28 cellular contexts compared by ENCODE assay signal in genomic region chr17:29095439-29095838, GRCh38. TPM values are rescaled to one million over a fixed set of nuclear protein-coding genes. Genes with fewer than 3 reads are reported as not detected.
A peak's percentile ranks its signal among the peaks of the same experiment; 100 is the strongest.
DNase-seq lines count a peak whose midpoint lies in the region; ATAC-seq, FAIRE-seq and TF ChIP-seq lines count a peak whose summit lies in the region.
"Had no signal": no experiment of that assay in that cellular context is flagged by ENCODE, and none has a peak within 500 bp of the region (broad histone marks: within the 10 kb centered on the region; RNA-seq: fewer than 3 reads in every experiment).

No MANE protein-coding gene starts in this region.

- H3K4me1 ChIP-seq in CD8-positive, alpha-beta T cell (ENCODE audit: insufficient read depth, low read length) = no peaks in the 10 kb centered on the region
- H3K4me1 ChIP-seq in astrocyte (ENCODE audit: insufficient read depth, low read length) = no peaks in the 10 kb centered on the region
- H3K4me1 ChIP-seq: Caco-2, SJSA1 had no signal

- intact Hi-C loops in CD8-positive, alpha-beta T cell (cut with DNase I, micrococcal nuclease) = no loop called here
- intact Hi-C loops in dendritic cell treated with granulocyte-macrophage colony-stimulating factor and Interleukin-4, amounts not matched to agents 40 ng/mL and 50 ng/mL, for 4 days (cut with micrococcal nuclease) = no loop called here

- FAIRE-seq in astrocyte (lab: Jason Lieb, UNC) = no peak
- FAIRE-seq: A204.1, G401.6, GM12878, H1 had no signal

- CTCF ChIA-PET in CD8-positive, alpha-beta T cell (lab: Charles Lee) = interaction anchor here (1.6 to 2.2 kb wide), 2 partner anchors 22 to 130 kb away, joined by 5 to 8 read pairs; no protein-coding TSS in a partner anchor
- CTCF ChIA-PET in GM10248 (lab: Yijun Ruan, JAX) = no interaction called here

- no peak overlapping the region for H3K4me2 ChIP-seq in astrocyte (ENCODE audit: low read length)
- H3K4me2 ChIP-seq: BLaER1 treated with 17β-estradiol and CSF1 and Interleukin-3, amounts not matched to agents 10 nM and 100 nM; PC-9 had no signal

- no peak for DNase-seq in CD8-positive, alpha-beta T cell
- DNase-seq in astrocyte (ENCODE audit: low read depth) (no peak), substantia nigra (lab: John Stamatoyannopoulos, UW) (no peak), NCI-H187 treated with DMSO at 0.1 percent for 48 hours (lab: John Stamatoyannopoulos, UW) (no peak), GM10248 (ENCODE audit: extremely low spot score) (no peak), NCI-H446 treated with DMSO at 0.1 percent for 48 hours (lab: John Stamatoyannopoulos, UW) (no peak)
- DNase-seq: AML-193; Caco-2; CD4-positive, alpha-beta T cell; HCEC 1CT; Karpas-422; NCI-H1417 treated with DMSO at 0.1 percent for 48 hours; NCI-H187; NCI-H2171 treated with DMSO at 0.1 percent for 48 hours; NCI-H345; NCI-H524; NCI-H774; PC-9 had no signal

- ATAC-seq in CD8-positive, alpha-beta T cell = no peak
- ATAC-seq: GM12878, Right ventricle myocardium inferior had no signal

- no peak for TF ChIP-seq CTCF in CD8-positive, alpha-beta T cell (IDR thresholded peaks at IDR 0.05)
- no peak for TF ChIP-seq CTCF in astrocyte (IDR thresholded peaks at IDR 0.05; ENCODE audit: insufficient read depth, low read depth, low read length)
- TF ChIP-seq CTCF in GM10248 (IDR thresholded peaks at IDR 0.05; ENCODE audit: control extremely low read depth, extremely low read depth, low read depth, missing control alignments) = no peak

- no peaks in the 10 kb centered on the region for H4K20me1 ChIP-seq in astrocyte (ENCODE audit: insufficient read depth, low read length)

- peak overlapping the region; percentile 13 for H3K27ac Mint-ChIP-seq in CD8-positive, alpha-beta T cell
- H3K27ac Mint-ChIP-seq in astrocyte (ENCODE audit: unreplicated experiment) = peak overlapping the region; percentile 58
- peak overlapping the region; percentile 21 for H3K27ac Mint-ChIP-seq in dendritic cell treated with granulocyte-macrophage colony-stimulating factor and Interleukin-4, amounts not matched to agents 40 ng/mL and 50 ng/mL, for 4 days
- H3K27ac Mint-ChIP-seq: CD4-positive, alpha-beta T cell had no signal

- H3K27ac ChIP-seq in CD8-positive, alpha-beta T cell (ENCODE audit: low read depth, low read length) = no peak overlapping the region
- H3K27ac ChIP-seq in astrocyte (ENCODE audit: low read depth, low read length) (no peak overlapping the region), substantia nigra (ENCODE audit: low read depth, low read length, poor library complexity, severe bottlenecking) (peak overlapping the region; percentile 12)
- H3K27ac ChIP-seq: HL-60, PC-9, SJSA1 had no signal

- H3K9me3 ChIP-seq in CD8-positive, alpha-beta T cell (ENCODE audit: low read length) = no peaks in the 10 kb centered on the region
- H3K9me3 ChIP-seq in astrocyte (ENCODE audit: insufficient read depth, low read depth, low read length) = no peaks in the 10 kb centered on the region
- H3K9me3 ChIP-seq: BLaER1 treated with 17β-estradiol and CSF1 and Interleukin-3, amounts not matched to agents 10 nM and 100 nM; Caco-2; SJSA1 had no signal

- H3K4me1 Mint-ChIP-seq in CD8-positive, alpha-beta T cell (ENCODE audit: low read depth) = no peaks in the 10 kb centered on the region
- no peaks in the 10 kb centered on the region for H3K4me1 Mint-ChIP-seq in astrocyte (ENCODE audit: low read depth, unreplicated experiment)
- H3K4me1 Mint-ChIP-seq in dendritic cell treated with granulocyte-macrophage colony-stimulating factor and Interleukin-4, amounts not matched to agents 40 ng/mL and 50 ng/mL, for 4 days (ENCODE audit: low read depth) = no peaks in the 10 kb centered on the region

- H3K4me3 Mint-ChIP-seq in CD8-positive, alpha-beta T cell = no peak overlapping the region
- H3K4me3 Mint-ChIP-seq in astrocyte (ENCODE audit: unreplicated experiment) = peak overlapping the region; percentile 34
- H3K4me3 Mint-ChIP-seq in dendritic cell treated with granulocyte-macrophage colony-stimulating factor and Interleukin-4, amounts not matched to agents 40 ng/mL and 50 ng/mL, for 4 days = no peak overlapping the region
- H3K4me3 Mint-ChIP-seq: CD4-positive, alpha-beta T cell; IgD-negative memory B cell had no signal

- H3K27me3 ChIP-seq in CD8-positive, alpha-beta T cell (ENCODE audit: insufficient read depth, low read length) = no peaks in the 10 kb centered on the region
- H3K27me3 ChIP-seq in astrocyte (ENCODE audit: insufficient read depth, low read length) = no peaks in the 10 kb centered on the region
- H3K27me3 ChIP-seq: BLaER1 treated with 17β-estradiol and CSF1 and Interleukin-3, amounts not matched to agents 10 nM and 100 nM; SJSA1 had no signal

- H3K9ac ChIP-seq in astrocyte (ENCODE audit: low read length) = no peak overlapping the region

- H3K79me2 ChIP-seq in astrocyte (ENCODE audit: insufficient read depth, low read length) = no peaks in the 10 kb centered on the region

- peaks cover 58% of the 10 kb centered on the region for H3K36me3 ChIP-seq in CD8-positive, alpha-beta T cell (ENCODE audit: insufficient read depth, low read length)
- H3K36me3 ChIP-seq in astrocyte (ENCODE audit: insufficient read depth, low read length) = peaks cover 3% of the 10 kb centered on the region

- H2AFZ ChIP-seq in astrocyte (ENCODE audit: low read depth, low read length) = no peak overlapping the region
- H2AFZ ChIP-seq: PC-9 had no signal

- H3K9me3 Mint-ChIP-seq in CD8-positive, alpha-beta T cell = no peaks in the 10 kb centered on the region
- no peaks in the 10 kb centered on the region for H3K9me3 Mint-ChIP-seq in astrocyte (ENCODE audit: unreplicated experiment)
- no peaks in the 10 kb centered on the region for H3K9me3 Mint-ChIP-seq in dendritic cell treated with granulocyte-macrophage colony-stimulating factor and Interleukin-4, amounts not matched to agents 40 ng/mL and 50 ng/mL, for 4 days
- H3K9me3 Mint-ChIP-seq: CD4-positive, alpha-beta T cell; IgD-negative memory B cell had no signal

- H3K27me3 Mint-ChIP-seq in CD8-positive, alpha-beta T cell (ENCODE audit: low read depth) = no peaks in the 10 kb centered on the region
- H3K27me3 Mint-ChIP-seq in astrocyte (ENCODE audit: low read depth, unreplicated experiment) = no peaks in the 10 kb centered on the region
- H3K27me3 Mint-ChIP-seq in dendritic cell treated with granulocyte-macrophage colony-stimulating factor and Interleukin-4, amounts not matched to agents 40 ng/mL and 50 ng/mL, for 4 days = no peaks in the 10 kb centered on the region
- H3K27me3 Mint-ChIP-seq: CD4-positive, alpha-beta T cell; IgD-negative memory B cell had no signal

- POLR2A ChIA-PET in CD8-positive, alpha-beta T cell (lab: Charles Lee) = no interaction called here
- POLR2A ChIA-PET in GM10248 (lab: Yijun Ruan, JAX) = no interaction called here

- no peak overlapping the region for H3K4me3 ChIP-seq in CD8-positive, alpha-beta T cell (ENCODE audit: low read depth, low read length)
- H3K4me3 ChIP-seq in astrocyte (ENCODE audit: insufficient read depth, low read depth, low read length) = no peak overlapping the region
- H3K4me3 ChIP-seq: BLaER1 treated with 17β-estradiol and CSF1 and Interleukin-3, amounts not matched to agents 10 nM and 100 nM; GM12878; PC-9; SJSA1 had no signal

- H3K36me3 Mint-ChIP-seq in CD8-positive, alpha-beta T cell = peaks cover 94% of the 10 kb centered on the region
- peaks cover 30% of the 10 kb centered on the region for H3K36me3 Mint-ChIP-seq in astrocyte (ENCODE audit: low read depth, unreplicated experiment)
- H3K36me3 Mint-ChIP-seq in dendritic cell treated with granulocyte-macrophage colony-stimulating factor and Interleukin-4, amounts not matched to agents 40 ng/mL and 50 ng/mL, for 4 days (ENCODE audit: low read depth) = peaks cover 100% of the 10 kb centered on the region

RNA-seq across cellular contexts. Expression of gene PIPOX, which starts 52.5 kb away (rescaled TPM):
- total RNA-seq in CD8-positive, alpha-beta T cell = 1 to 10 TPM; 5.6 to 6.0 TPM
- total RNA-seq in astrocyte = 1.8 and 2.6 TPM in 2 replicates
